11 cellular contexts compared by ENCODE assay signal in the genomic region with DNA sequence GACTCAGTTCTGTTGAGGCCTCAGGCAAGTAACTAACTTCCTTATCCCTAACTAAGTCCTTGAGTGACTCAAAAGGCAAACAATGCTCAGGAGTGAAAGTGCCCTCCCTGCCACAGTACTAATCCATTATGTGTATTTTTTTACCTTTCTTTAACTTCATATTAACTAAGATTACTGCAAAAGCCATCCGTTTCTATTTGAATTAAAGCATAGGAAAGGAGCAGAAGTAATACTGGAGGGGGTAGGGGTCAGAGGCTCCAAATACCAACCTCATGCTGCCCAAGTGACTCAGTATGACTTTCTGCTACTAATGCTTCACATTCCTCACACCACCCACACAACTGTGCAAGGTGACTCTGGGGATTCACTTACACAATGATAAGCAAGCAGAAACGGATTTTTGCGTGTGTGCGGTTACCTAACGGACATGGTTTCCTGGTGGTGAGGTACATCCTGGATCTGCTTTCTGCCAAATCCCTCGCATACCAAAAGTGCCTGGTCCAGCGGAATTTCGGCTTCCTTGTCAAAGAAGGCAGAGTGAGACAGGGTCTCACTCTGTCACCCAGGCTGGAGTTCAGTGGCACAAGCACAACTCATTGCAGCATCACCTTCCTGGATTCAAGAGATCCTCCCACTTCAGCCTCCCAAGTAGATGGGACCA. TPM values are rescaled to one million over a fixed set of nuclear protein-coding genes. Genes with fewer than 3 reads are reported as not detected.
DNase-seq lines count a peak whose midpoint lies in the region; ATAC-seq and TF ChIP-seq lines count a peak whose summit lies in the region.
"Had no signal": no experiment of that assay in that cellular context is flagged by ENCODE, and none has a peak within 500 bp of the region (broad histone marks: within the 10 kb centered on the region; RNA-seq: fewer than 3 reads in every experiment).

No MANE protein-coding gene starts in this region.

- H3K27me3 ChIP-seq in kidney epithelial cell (ENCODE audit: control insufficient read depth, insufficient read depth, low read length), result no peaks in the 10 kb centered on the region
- H3K27me3 ChIP-seq: SJCRH30 had no signal

- DNase-seq in 8988T (peak; percentile 53), GOT3 (lab: John Stamatoyannopoulos, UW) (peak; percentile 8), amniotic stem cell (lab: John Stamatoyannopoulos, UW) (peak; percentile 90), kidney epithelial cell (ENCODE audit: low read depth) (peak; percentile 98), COLO668 (lab: John Stamatoyannopoulos, UW; ENCODE audit: unreplicated experiment) (no peak), amygdala (lab: John Stamatoyannopoulos, UW) (no peak), GDM1 (lab: John Stamatoyannopoulos, UW) (no peak)
- DNase-seq: activated naive CD8-positive, alpha-beta T cell treated with anti-CD3 and anti-CD28 coated beads for 36 hours; DND-41; SJCRH30 had no signal

- no peak for ATAC-seq in GM21825 (IDR thresholded peaks at IDR 0.05; ENCODE audit: unreplicated experiment)

- H3K4me3 ChIP-seq in kidney epithelial cell (ENCODE audit: low read depth, low read length), result no peak overlapping the region
- H3K4me3 ChIP-seq: SJCRH30 had no signal

- TF ChIP-seq CTCF in kidney epithelial cell (IDR thresholded peaks at IDR 0.05; ENCODE audit: insufficient read depth, low read length, poor library complexity, severe bottlenecking), result no peak

- peaks cover 2% of the 10 kb centered on the region for H3K36me3 ChIP-seq in kidney epithelial cell (ENCODE audit: control insufficient read depth, insufficient read depth, low read length)
- H3K36me3 ChIP-seq: SJCRH30 had no signal

RNA-seq across cellular contexts. Expression of gene MOK, which starts 25.1 kb away (rescaled TPM):
- total RNA-seq in kidney epithelial cell, result 5.1 and 6.4 TPM in 2 replicates

RNA-seq across cellular contexts. Expression of gene ZNF839, which starts 39.7 kb away (rescaled TPM):
- total RNA-seq in kidney epithelial cell, result 8.8 and 9.8 TPM in 2 replicates

Comparison
In these comparisons a context has a peak if more than half of its experiments do, and no peak if none do; other contexts are left out.
1. DNase-seq: peak in 8988T (single experiment), GOT3 (single experiment), amniotic stem cell (single experiment) and kidney epithelial cell (single experiment); none in COLO668 (single experiment), amygdala (0 of 56) and GDM1 (single experiment).